21 cellular contexts compared by ENCODE assay signal in the genomic region with DNA sequence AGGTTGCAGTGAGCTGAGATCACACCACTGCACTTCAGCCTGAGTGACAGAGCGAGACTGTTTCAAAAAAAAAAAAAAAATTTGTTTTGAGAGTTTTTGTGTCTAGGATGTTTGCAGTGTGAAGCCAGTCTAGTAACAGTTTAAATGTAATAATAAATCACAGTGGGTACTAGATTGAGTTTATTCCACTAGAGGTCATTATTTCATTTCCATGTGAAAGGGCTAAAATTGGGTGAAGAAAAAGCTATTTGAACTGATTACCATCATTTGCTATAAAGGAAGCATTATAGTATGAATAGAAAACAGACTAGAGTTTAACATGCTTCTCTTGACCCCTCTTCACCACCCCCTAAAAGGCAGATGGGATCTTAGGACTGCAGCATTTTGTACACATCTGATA. TPM values are rescaled to one million over a fixed set of nuclear protein-coding genes. Genes with fewer than 3 reads are reported as not detected.
DNase-seq lines count a peak whose midpoint lies in the region; ATAC-seq and TF ChIP-seq lines count a peak whose summit lies in the region.
"Had no signal": no experiment of that assay in that cellular context is flagged by ENCODE, and none has a peak within 500 bp of the region (broad histone marks: within the 10 kb centered on the region; RNA-seq: fewer than 3 reads in every experiment).

No MANE protein-coding gene starts in this region.

- H3K36me3 Mint-ChIP-seq in CD4-positive, alpha-beta T cell (ENCODE audit: low read depth), result peaks cover 53% of the 10 kb centered on the region

- no peak overlapping the region for H3K23ac ChIP-seq in mesenchymal stem cell (ENCODE audit: low read length in 2 of 2)

- intact Hi-C loops in CD4-positive, alpha-beta T cell (cut with DNase I, micrococcal nuclease), result loop anchor here (2.0 to 5.0 kb wide), 2 partner anchors 220 to 324 kb away; no protein-coding TSS in a partner anchor
- intact Hi-C loops in dorsolateral prefrontal cortex (cut with DNase I), result no loop called here

- H3K27ac Mint-ChIP-seq in CD4-positive, alpha-beta T cell, result peak overlapping the region; percentile 27
- H3K27ac Mint-ChIP-seq: T-helper 17 cell had no signal

- no peak overlapping the region for H2BK5ac ChIP-seq in mesenchymal stem cell (ENCODE audit: low read depth, low read length, poor library complexity, severe bottlenecking)

- H4K8ac ChIP-seq in mesenchymal stem cell (ENCODE audit: low read length), result no peak overlapping the region

- no peak for DNase-seq in CD4-positive, alpha-beta T cell
- DNase-seq in M059J (ENCODE audit: low read depth) (peak; percentile 13), dorsolateral prefrontal cortex (no peak), mesenchymal stem cell (peak; percentile 9)
- no peak for DNase-seq in stimulated activated CD4-positive, alpha-beta T cell treated with anti-CD3 and anti-CD28 coated beads, Interleukin-4, amount 100 ng/mL, for 4 hours
- DNase-seq: activated CD4-positive, alpha-beta T cell treated with anti-CD3 and anti-CD28 coated beads for 1 hour; activated effector memory CD4-positive, alpha-beta T cell treated with Interleukin-2 at 50 U/mL for 16 hours; aorta; hypothalamus; kidney glomerular epithelial cell; mucosa of descending colon; NCI-H1092 treated with DMSO at 0.1 percent for 48 hours; NCI-H2171 treated with DMSO at 0.1 percent for 48 hours; NK-92 treated with Interleukin-12 subunit alpha and Interleukin-12 subunit beta, amount 100 ng/mL, for 24 hours; Right ventricle myocardium superior; T-helper 17 cell had no signal

- H2AFZ ChIP-seq in mesenchymal stem cell (ENCODE audit: low read depth, low read length), result no peak overlapping the region

- H4K91ac ChIP-seq in mesenchymal stem cell (ENCODE audit: low read length), result no peak overlapping the region

- no peaks in the 10 kb centered on the region for H3K27me3 ChIP-seq in CD4-positive, alpha-beta T cell (ENCODE audit: control insufficient read depth, insufficient read depth, low read length)
- H3K27me3 ChIP-seq in dorsolateral prefrontal cortex (no peaks in the 10 kb centered on the region), mesenchymal stem cell (ENCODE audit: control insufficient read depth in 1 of 2, insufficient read depth in 1 of 2, low read length in 2 of 2) (no peaks in the 10 kb centered on the region)
- H3K27me3 ChIP-seq: BLaER1 treated with 17β-estradiol and CSF1 and Interleukin-3, amounts not matched to agents 10 nM and 100 nM had no signal

- no peak for TF ChIP-seq CTCF in CD4-positive, alpha-beta T cell (IDR thresholded peaks at IDR 0.05)
- TF ChIP-seq CTCF in dorsolateral prefrontal cortex (IDR thresholded peaks at IDR 0.05 in 54 of 56, conservative IDR thresholded peaks at IDR 0.05 in 2 of 56; ENCODE audit: low read depth in 1 of 56, partially characterized antibody in 56 of 56), result peak in 43 of 56 donors; percentile 12 to 57 (median 30)

- peaks cover 17 to 63% of the 10 kb centered on the region in 2 experiments for H3K36me3 ChIP-seq in mesenchymal stem cell (ENCODE audit: control insufficient read depth in 1 of 2, insufficient read depth in 2 of 2, low read depth in 1 of 2, low read length in 2 of 2)

- peaks cover 17% of the 10 kb centered on the region for H3K4me1 Mint-ChIP-seq in CD4-positive, alpha-beta T cell (ENCODE audit: low read depth)

- H3K4me2 ChIP-seq in mesenchymal stem cell (ENCODE audit: low read length, poor library complexity, severe bottlenecking), result no peak overlapping the region
- H3K4me2 ChIP-seq: BLaER1 treated with 17β-estradiol and CSF1 and Interleukin-3, amounts not matched to agents 10 nM and 100 nM had no signal

- H3K18ac ChIP-seq in mesenchymal stem cell (ENCODE audit: low read depth in 1 of 2, low read length in 2 of 2), result no peak overlapping the region

- H3K14ac ChIP-seq in mesenchymal stem cell (ENCODE audit: low read length in 2 of 2), result no peak overlapping the region

- no peak overlapping the region for H2BK15ac ChIP-seq in mesenchymal stem cell (ENCODE audit: low read depth, poor library complexity, severe bottlenecking)

- no peak overlapping the region for H2AK5ac ChIP-seq in mesenchymal stem cell (ENCODE audit: low read length, severe bottlenecking)

- peaks cover 10% of the 10 kb centered on the region for H3K79me1 ChIP-seq in mesenchymal stem cell (replicated peaks; ENCODE audit: low read length, poor library complexity, severe bottlenecking)

- no peak overlapping the region for H3K4me3 Mint-ChIP-seq in CD4-positive, alpha-beta T cell
- H3K4me3 Mint-ChIP-seq: T-helper 17 cell had no signal

- ATAC-seq in CD4-positive, alpha-beta T cell (ENCODE audit: poor library complexity), result no peak
- ATAC-seq in GM19452 (IDR thresholded peaks at IDR 0.05; ENCODE audit: unreplicated experiment), result no peak
- ATAC-seq in GM18867 (IDR thresholded peaks at IDR 0.05; ENCODE audit: unreplicated experiment), result no peak
- ATAC-seq in HG03159 (IDR thresholded peaks at IDR 0.05; ENCODE audit: unreplicated experiment), result no peak
- ATAC-seq: mucosa of descending colon, T-helper 17 cell had no signal

- no peaks in the 10 kb centered on the region for H3K9me3 ChIP-seq in CD4-positive, alpha-beta T cell (ENCODE audit: control insufficient read depth, low read length)
- H3K9me3 ChIP-seq in mesenchymal stem cell (ENCODE audit: control insufficient read depth, low read length), result no peaks in the 10 kb centered on the region
- H3K9me3 ChIP-seq: BLaER1 treated with 17β-estradiol and CSF1 and Interleukin-3, amounts not matched to agents 10 nM and 100 nM; mucosa of descending colon had no signal

- no peak overlapping the region for H3K27ac ChIP-seq in CD4-positive, alpha-beta T cell (ENCODE audit: low read depth, low read length)
- H3K27ac ChIP-seq in dorsolateral prefrontal cortex (peak overlapping the region in 2 of 59 donors; percentile 29 to 33), mesenchymal stem cell (ENCODE audit: low read length, poor library complexity, severe bottlenecking) (no peak overlapping the region)
- H3K27ac ChIP-seq: BLaER1 treated with 17β-estradiol and CSF1 and Interleukin-3, amounts not matched to agents 10 nM and 100 nM; coronary artery had no signal

- no peak overlapping the region for H3K4me3 ChIP-seq in dorsolateral prefrontal cortex
- no peak overlapping the region for H3K4me3 ChIP-seq in mesenchymal stem cell (ENCODE audit: insufficient read depth in 1 of 2, low read depth in 1 of 2, low read length in 2 of 2)
- H3K4me3 ChIP-seq: BLaER1 treated with 17β-estradiol and CSF1 and Interleukin-3, amounts not matched to agents 10 nM and 100 nM; coronary artery; mucosa of descending colon had no signal

- CTCF ChIA-PET in CD4-positive, alpha-beta T cell (lab: Charles Lee), result interaction anchor here (0.5 to 1.0 kb wide), 3 partner anchors 30 to 73 kb away, joined by 3 to 4 read pairs (median 3); partner anchors contain the start of gene ESCO1

- H3K27me3 Mint-ChIP-seq in CD4-positive, alpha-beta T cell, result no peaks in the 10 kb centered on the region
- H3K27me3 Mint-ChIP-seq: T-helper 17 cell had no signal

- no peaks in the 10 kb centered on the region for H3K9me3 Mint-ChIP-seq in CD4-positive, alpha-beta T cell

- no peak overlapping the region for H3K4ac ChIP-seq in mesenchymal stem cell (ENCODE audit: low read depth in 1 of 2, low read length in 2 of 2)

- H2BK120ac ChIP-seq in mesenchymal stem cell (ENCODE audit: low read depth, low read length), result no peak overlapping the region

- no peak overlapping the region for H2BK12ac ChIP-seq in mesenchymal stem cell (ENCODE audit: low read length in 2 of 2)

- 100% methylated on average over 1 of the region's 1 CpG for WGBS in mesenchymal stem cell

- H3K4me1 ChIP-seq in mesenchymal stem cell (ENCODE audit: control insufficient read depth, insufficient read depth, low read depth, low read length), result no peaks in the 10 kb centered on the region

- POLR2A ChIA-PET in CD4-positive, alpha-beta T cell (lab: Charles Lee), result interaction anchor here (0.7 to 1.4 kb wide), 3 partner anchors 19 to 323 kb away, joined by 3 to 5 read pairs (median 5); partner anchors contain the start of gene ESCO1

- H3K9ac ChIP-seq in mesenchymal stem cell (ENCODE audit: low read length), result no peak overlapping the region
- H3K9ac ChIP-seq: BLaER1 treated with 17β-estradiol and CSF1 and Interleukin-3, amounts not matched to agents 10 nM and 100 nM had no signal

RNA-seq across cellular contexts. Expression of gene SNRPD1, which starts 20.3 kb away (rescaled TPM):
- 10 to 100 TPM; 35.7 to 38.9 TPM for total RNA-seq in CD4-positive, alpha-beta T cell
- total RNA-seq in M059J (2014; rRNA removed; shearing (Covaris generic)), result 21.4 and 69.3 TPM in 2 replicates
- total RNA-seq in dorsolateral prefrontal cortex, result 10 to 100 TPM; 21.7 to 59.6 (median 36.3) TPM
- 61.4 TPM for polyA plus RNA-seq in mesenchymal stem cell (2013, experiment 1 of 2)
- 62.3 TPM for polyA plus RNA-seq in mesenchymal stem cell (2013, experiment 2 of 2)

RNA-seq across cellular contexts. Expression of gene ESCO1, which starts 31.9 kb away (rescaled TPM):
- total RNA-seq in CD4-positive, alpha-beta T cell, result 10 to 100 TPM; 31.7 to 32.8 TPM
- total RNA-seq in M059J (2014; rRNA removed; shearing (Covaris generic)), result 10.7 and 15.0 TPM in 2 replicates
- 10 to 100 TPM; 13.0 to 29.8 (median 18.0) TPM for total RNA-seq in dorsolateral prefrontal cortex
- 10.5 TPM for polyA plus RNA-seq in mesenchymal stem cell (2013, experiment 1 of 2)
- 11.2 TPM for polyA plus RNA-seq in mesenchymal stem cell (2013, experiment 2 of 2)

Comparison
In these comparisons a context has a peak if more than half of its experiments do, and no peak if none do; other contexts are left out.
1. DNase-seq: peak in M059J (single experiment) and mesenchymal stem cell (single experiment); none in CD4-positive, alpha-beta T cell (0 of 10), dorsolateral prefrontal cortex (0 of 10) and stimulated activated CD4-positive, alpha-beta T cell treated with anti-CD3 and anti-CD28 coated beads, Interleukin-4, amount 100 ng/mL, for 4 hours (0 of 2).
2. intact Hi-C loops: an anchor here in CD4-positive, alpha-beta T cell (2.0 to 5.0 kb wide); none called in dorsolateral prefrontal cortex.